ENCODE assay signal across 25 cellular contexts in the genomic region with DNA sequence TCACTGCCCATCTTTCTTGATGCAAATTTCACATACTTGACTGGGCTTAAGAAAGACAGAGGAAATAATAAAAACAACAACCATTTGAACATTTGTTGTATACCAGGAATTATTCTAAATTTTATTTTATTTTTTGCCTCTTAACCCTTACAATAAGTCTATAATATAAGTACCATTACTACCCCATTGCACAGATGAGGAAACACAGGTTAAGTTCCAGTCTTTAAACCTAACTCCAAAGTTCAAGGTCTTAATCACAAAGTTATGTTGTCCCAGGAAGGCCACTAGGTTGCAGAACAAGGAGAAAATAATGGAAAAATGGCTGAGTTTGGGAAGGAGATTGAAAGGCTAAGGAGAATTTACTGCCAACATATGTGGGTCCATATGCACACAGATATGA.
"Had no signal": no experiment of that assay in that cellular context is flagged by ENCODE, and none has a peak within 500 bp of the region (broad histone marks: within the 10 kb centered on the region; RNA-seq: fewer than 3 reads in every experiment).

No MANE protein-coding gene starts in this region.

- H2AFZ ChIP-seq: parathyroid adenoma had no signal

- H3K27ac Mint-ChIP-seq: activated B cell treated with CpG ODN at 0.5 μM for 24 hours; activated CD4-positive, alpha-beta T cell treated with anti-CD3 and anti-CD28 coated beads for 36 hours; activated naive CD8-positive, alpha-beta T cell treated with anti-CD3 and anti-CD28 coated beads for 36 hours; activated T-helper 2 cell treated with anti-CD3 and anti-CD28 coated beads, Interferon-gamma antibody, Interleukin-2, Interleukin-4, amounts not matched to agents 10 μg/mL and 5 μg/mL and 100 μg/mL, durations not matched to agents 14 hours and 24 hours and 36 hours; stimulated activated naive B cell treated with anti-CD40 and anti-IgM and Interleukin-4, amounts not matched to agents 10 μg/mL and 1 μg/mL and 100 μg/mL, for 72 hours; T-helper 1 cell treated with Interleukin-12 subunit alpha and Interleukin-12 subunit beta and Interleukin-4 antibody, amounts not matched to agents 30 μg/mL and 1 μg/mL, for 36 hours had no signal

- H3K9me3 Mint-ChIP-seq: activated naive CD8-positive, alpha-beta T cell treated with anti-CD3 and anti-CD28 coated beads for 36 hours; activated T-cell treated with anti-CD3 and anti-CD28 coated beads, Interleukin-2, amount 50 U/mL, for 4 hours; activated T-helper 2 cell treated with anti-CD3 and anti-CD28 coated beads, Interferon-gamma antibody, Interleukin-2, Interleukin-4, amounts not matched to agents 10 μg/mL and 5 μg/mL and 100 μg/mL, durations not matched to agents 14 hours and 24 hours and 36 hours; memory B cell; nephron; T-helper 1 cell treated with Interleukin-12 subunit alpha and Interleukin-12 subunit beta and Interleukin-4 antibody, amounts not matched to agents 30 μg/mL and 1 μg/mL, for 36 hours had no signal

- H3K4me3 ChIP-seq: coronary artery, esophagus squamous epithelium, gastrocnemius medialis, testis, upper lobe of right lung had no signal

- H3K27me3 ChIP-seq: esophagus squamous epithelium, gastrocnemius medialis, testis, upper lobe of right lung had no signal

- H3K27me3 Mint-ChIP-seq: activated B cell treated with CpG ODN at 0.5 μM for 24 hours; activated CD4-positive, alpha-beta T cell treated with anti-CD3 and anti-CD28 coated beads for 36 hours; activated naive CD8-positive, alpha-beta T cell treated with anti-CD3 and anti-CD28 coated beads for 36 hours; memory B cell; stimulated activated naive B cell treated with anti-CD40 and anti-IgM and Interleukin-4, amounts not matched to agents 10 μg/mL and 1 μg/mL and 100 μg/mL, for 72 hours had no signal

- H3K9ac ChIP-seq: parathyroid adenoma had no signal

- DNase-seq: activated B cell treated with CpG ODN at 0.5 μM for 24 hours; activated CD4-positive, alpha-beta T cell treated with anti-CD3 and anti-CD28 coated beads for 36 hours; activated CD4-positive, alpha-beta T cell treated with anti-CD3 and anti-CD28 coated beads, Interleukin-2, amount 50 U/mL, for 4 hours; activated CD8-positive, alpha-beta memory T cell treated with anti-CD3 and anti-CD28 coated beads, Interleukin-2, amount 50 U/mL, for 48 hours; activated naive CD4-positive, alpha-beta T cell; activated naive CD8-positive, alpha-beta T cell treated with anti-CD3 and anti-CD28 coated beads for 36 hours; activated T-cell treated with anti-CD3 and anti-CD28 coated beads, Interleukin-2, amount 50 U/mL, for 4 hours; amniotic stem cell; cerebellar nuclear complex; esophagus squamous epithelium; gastrocnemius medialis; left cardiac atrium; right cardiac atrium; stimulated activated CD4-positive, alpha-beta T cell treated with anti-CD3 and anti-CD28 coated beads, Interleukin-2, amount 100 ng/mL, for 24 hours; stimulated activated naive B cell treated with anti-CD40 and anti-IgM and Interleukin-4, amounts not matched to agents 10 μg/mL and 1 μg/mL and 100 μg/mL, for 72 hours; T1000; testis; upper lobe of right lung had no signal

- H3K9me3 ChIP-seq: esophagus squamous epithelium, gastrocnemius medialis, testis, upper lobe of right lung had no signal

- H3K27ac ChIP-seq: coronary artery, esophagus squamous epithelium, gastrocnemius medialis, parathyroid adenoma, testis, upper lobe of right lung had no signal

- H3K36me3 ChIP-seq: gastrocnemius medialis, upper lobe of right lung had no signal

- FAIRE-seq: islet of Langerhans had no signal

- H3K4me3 Mint-ChIP-seq: activated B cell treated with CpG ODN at 0.5 μM for 24 hours; activated CD4-positive, alpha-beta T cell treated with anti-CD3 and anti-CD28 coated beads for 36 hours; activated naive CD8-positive, alpha-beta T cell treated with anti-CD3 and anti-CD28 coated beads for 36 hours; activated T-cell treated with anti-CD3 and anti-CD28 coated beads, Interleukin-2, amount 50 U/mL, for 4 hours; memory B cell; stimulated activated naive B cell treated with anti-CD40 and anti-IgM and Interleukin-4, amounts not matched to agents 10 μg/mL and 1 μg/mL and 100 μg/mL, for 72 hours; T-helper 1 cell treated with Interleukin-12 subunit alpha and Interleukin-12 subunit beta and Interleukin-4 antibody, amounts not matched to agents 30 μg/mL and 1 μg/mL, for 36 hours had no signal

- ATAC-seq: activated CD4-positive, alpha-beta T cell treated with anti-CD3 and anti-CD28 coated beads for 36 hours; activated T-cell treated with anti-CD3 and anti-CD28 coated beads, Interleukin-2, amount 50 U/mL, for 4 hours; gastrocnemius medialis; left cardiac atrium; right cardiac atrium; stimulated activated naive B cell treated with anti-CD40 and anti-IgM and Interleukin-4, amounts not matched to agents 10 μg/mL and 1 μg/mL and 100 μg/mL, for 72 hours; upper lobe of right lung had no signal
